ENCODE assay signal across 16 cellular contexts in genomic region chr11:17934194-17934593, GRCh38.
"Had no signal": no experiment of that assay in that cellular context is flagged by ENCODE, and none has a peak within 500 bp of the region (broad histone marks: within the 10 kb centered on the region; RNA-seq: fewer than 3 reads in every experiment).

No MANE protein-coding gene starts in this region.

- DNase-seq: effector memory CD8-positive, alpha-beta T cell; foreskin fibroblast; glutamatergic neuron; immature natural killer cell; left ventricle myocardium inferior; naive B cell; nephron progenitor cell; psoas muscle; sigmoid colon; stimulated activated CD4-positive, alpha-beta T cell treated with anti-CD3 and anti-CD28 coated beads, Interleukin-2, amount 100 ng/mL, for 24 hours; stimulated activated CD4-positive, alpha-beta T cell treated with anti-CD3 and anti-CD28 coated beads, Interleukin-4, amount 100 ng/mL, for 4 hours; stimulated activated naive CD4-positive, alpha-beta T cell; stomach; substantia nigra; transverse colon had no signal

- ATAC-seq: effector memory CD8-positive, alpha-beta T cell; gastroesophageal sphincter; psoas muscle had no signal
